ENCODE assay signal across 10 cellular contexts in genomic region chr3:98531622-98532274, GRCh38. TPM values are rescaled to one million over a fixed set of nuclear protein-coding genes. Genes with fewer than 3 reads are reported as not detected.
DNase-seq lines count a peak whose midpoint lies in the region; ATAC-seq and TF ChIP-seq lines count a peak whose summit lies in the region.
"Had no signal": no experiment of that assay in that cellular context is flagged by ENCODE, and none has a peak within 500 bp of the region (broad histone marks: within the 10 kb centered on the region; RNA-seq: fewer than 3 reads in every experiment).

Gene GPR15 (plus strand): TSS chr3:98531978. CDS start chr3:98532034, 56 bp downstream.

- H3K4me3 ChIP-seq in KMS-11 (IDR thresholded peaks at IDR 0.05; ENCODE audit: insufficient read depth, low read depth, low read length) (no peak within 1 kb of the TSS), gastroesophageal sphincter (no peak within 1 kb of the TSS)

- ATAC-seq in GM18867 (IDR thresholded peaks at IDR 0.05; ENCODE audit: unreplicated experiment) = peak; percentile 37
- ATAC-seq in GM21717 (IDR thresholded peaks at IDR 0.05; ENCODE audit: unreplicated experiment) = peak; percentile 38
- ATAC-seq in gastroesophageal sphincter = no peak

- H3K27me3 ChIP-seq in KMS-11 (ENCODE audit: insufficient read depth, low read depth) = no peaks in the 10 kb centered on the region
- no peaks in the 10 kb centered on the region for H3K27me3 ChIP-seq in gastroesophageal sphincter
- H3K27me3 ChIP-seq: neutrophil had no signal

- H3K9ac ChIP-seq in KMS-11 = no peak within 1 kb of the TSS

- no peaks in the 10 kb centered on the region for H3K36me3 Mint-ChIP-seq in nephron progenitor cell (ENCODE audit: low read depth)

- no peak for TF ChIP-seq CTCF in KMS-11 (conservative IDR thresholded peaks at IDR 0.05; ENCODE audit: low read depth, low read length)
- no peak for TF ChIP-seq CTCF in nephron progenitor cell (IDR thresholded peaks at IDR 0.05)
- no peak for TF ChIP-seq CTCF in gastroesophageal sphincter (IDR thresholded peaks at IDR 0.05)

- H3K9me3 ChIP-seq in gastroesophageal sphincter = no peaks in the 10 kb centered on the region
- H3K9me3 ChIP-seq: neutrophil had no signal

- TF ChIP-seq POLR2A in gastroesophageal sphincter (IDR thresholded peaks at IDR 0.05) = no peak

- no peaks in the 10 kb centered on the region for H4K20me1 ChIP-seq in KMS-11 (ENCODE audit: insufficient read depth)

- H3K27ac ChIP-seq in KMS-11 (no peak within 1 kb of the TSS), gastroesophageal sphincter (no peak within 1 kb of the TSS)
- H3K27ac ChIP-seq: neutrophil had no signal

- H3K27ac Mint-ChIP-seq in nephron progenitor cell = peak within 1 kb of the TSS; percentile 23

- peak within 1 kb of the TSS; percentile 39; the same call in 1 of the 2 replicates for H3K4me2 ChIP-seq in KMS-11

- DNase-seq in nephron progenitor cell (no peak), NCI-H69 (lab: John Stamatoyannopoulos, UW) (no peak), NCI-H524 treated with DMSO at 0.1 percent for 48 hours (lab: John Stamatoyannopoulos, UW) (no peak)
- DNase-seq: activated CD4-positive, CD25-positive, alpha-beta regulatory T cell; IMR-90 had no signal

- H3K36me3 ChIP-seq in KMS-11 (ENCODE audit: insufficient read depth) = no peaks in the 10 kb centered on the region
- H3K36me3 ChIP-seq in gastroesophageal sphincter = no peaks in the 10 kb centered on the region
- H3K36me3 ChIP-seq: neutrophil had no signal

- no peak for TF ChIP-seq EP300 in gastroesophageal sphincter (IDR thresholded peaks at IDR 0.05)

- no peaks in the 10 kb centered on the region for H3K79me2 ChIP-seq in KMS-11 (ENCODE audit: insufficient read depth, low read depth)

- no peaks in the 10 kb centered on the region for H3K27me3 Mint-ChIP-seq in nephron progenitor cell (ENCODE audit: low read depth, poor library complexity)

- H3K9me3 Mint-ChIP-seq in nephron progenitor cell = no peaks in the 10 kb centered on the region

- H3K4me3 Mint-ChIP-seq in nephron progenitor cell = no peak within 1 kb of the TSS

- WGBS in gastroesophageal sphincter (ENCODE audit: low coverage in 1 of 2), 2 donors = 66 to 87% methylated on average over 7 of the region's 7 CpGs

- H3K4me1 Mint-ChIP-seq in nephron progenitor cell = peaks cover 17% of the 10 kb centered on the region

- no peak within 1 kb of the TSS for H2AFZ ChIP-seq in KMS-11 (ENCODE audit: low read depth)

- H3K4me1 ChIP-seq in KMS-11 (ENCODE audit: low read depth, poor library complexity, severe bottlenecking) = peaks cover 61% of the 10 kb centered on the region
- no peaks in the 10 kb centered on the region for H3K4me1 ChIP-seq in gastroesophageal sphincter

RNA-seq across cellular contexts. Expression of gene GPR15, which starts in this region (rescaled TPM):
- not detected for total RNA-seq in gastroesophageal sphincter
- total RNA-seq: IMR-90 had no signal
